Comparison of ENCODE assay signal across 23 cellular contexts in genomic region chr2:112614201-112614840, GRCh38. TPM values are rescaled to one million over a fixed set of nuclear protein-coding genes. Genes with fewer than 3 reads are reported as not detected.
DNase-seq lines count a peak whose midpoint lies in the region; ATAC-seq and TF ChIP-seq lines count a peak whose summit lies in the region.
"Had no signal": no experiment of that assay in that cellular context is flagged by ENCODE, and none has a peak within 500 bp of the region (broad histone marks: within the 10 kb centered on the region; RNA-seq: fewer than 3 reads in every experiment).

No MANE protein-coding gene starts in this region.

- H3K36me3 Mint-ChIP-seq in endodermal cell (ENCODE audit: low read depth) (no peaks in the 10 kb centered on the region), neural progenitor cell (peaks cover 2% of the 10 kb centered on the region)
- H3K36me3 Mint-ChIP-seq in T-helper 2 cell treated with Interferon-gamma antibody and Interleukin-4, amounts not matched to agents 5 μg/mL and 100 μg/mL, for 36 hours (ENCODE audit: low read depth): no peaks in the 10 kb centered on the region
- H3K36me3 Mint-ChIP-seq: activated naive CD4-positive, alpha-beta T cell treated with anti-CD3 and anti-CD28 coated beads, Interleukin-2, amount 10 ng/mL, durations not matched to agents 7 days and 5 days; naive B cell had no signal

- peak overlapping the region; percentile 40 for H3K4me3 ChIP-seq in endodermal cell (ENCODE audit: low read length)
- no peak overlapping the region for H3K4me3 ChIP-seq in neural progenitor cell
- H3K4me3 ChIP-seq: gastroesophageal sphincter, lower lobe of right lung, skin epidermis had no signal

- no peaks in the 10 kb centered on the region for H3K9me3 ChIP-seq in endodermal cell (ENCODE audit: control insufficient read depth, low read length)
- H3K9me3 ChIP-seq in neural progenitor cell (ENCODE audit: low read depth): peaks cover 3% of the 10 kb centered on the region
- H3K9me3 ChIP-seq: gastroesophageal sphincter, lower lobe of right lung had no signal

- no peak for ATAC-seq in HG02885 (IDR thresholded peaks at IDR 0.05; ENCODE audit: poor library complexity, unreplicated experiment)
- ATAC-seq in HG03460 (IDR thresholded peaks at IDR 0.05; ENCODE audit: unreplicated experiment): no peak
- ATAC-seq: CD8-positive, alpha-beta T cell; gastroesophageal sphincter; lower lobe of right lung; Right ventricle myocardium inferior had no signal

- H3K4me3 Mint-ChIP-seq in endodermal cell (peak overlapping the region; percentile 34), neural progenitor cell (no peak overlapping the region)
- no peak overlapping the region for H3K4me3 Mint-ChIP-seq in T-helper 2 cell treated with Interferon-gamma antibody and Interleukin-4, amounts not matched to agents 5 μg/mL and 100 μg/mL, for 36 hours
- H3K4me3 Mint-ChIP-seq: activated naive CD4-positive, alpha-beta T cell treated with anti-CD3 and anti-CD28 coated beads, Interleukin-2, amount 10 ng/mL, durations not matched to agents 7 days and 5 days; activated T-cell treated with anti-CD3 and anti-CD28 coated beads, Interleukin-2, amount 50 U/mL, for 24 hours; CD8-positive, alpha-beta T cell; naive B cell had no signal

- H4K20me1 ChIP-seq in neural progenitor cell (ENCODE audit: low read depth): no peaks in the 10 kb centered on the region

- H3K27ac Mint-ChIP-seq in endodermal cell (peak overlapping the region; percentile 56), neural progenitor cell (no peak overlapping the region)
- H3K27ac Mint-ChIP-seq in T-helper 2 cell treated with Interferon-gamma antibody and Interleukin-4, amounts not matched to agents 5 μg/mL and 100 μg/mL, for 36 hours: no peak overlapping the region
- H3K27ac Mint-ChIP-seq: activated naive CD4-positive, alpha-beta T cell treated with anti-CD3 and anti-CD28 coated beads, Interleukin-2, amount 10 ng/mL, durations not matched to agents 7 days and 5 days; activated T-cell treated with anti-CD3 and anti-CD28 coated beads, Interleukin-2, amount 50 U/mL, for 24 hours; CD8-positive, alpha-beta T cell; naive B cell had no signal

- no peaks in the 10 kb centered on the region for H3K79me2 ChIP-seq in neural progenitor cell (ENCODE audit: low read depth)

- no peaks in the 10 kb centered on the region for H3K36me3 ChIP-seq in endodermal cell (ENCODE audit: control insufficient read depth, insufficient read depth, low read length)
- no peaks in the 10 kb centered on the region for H3K36me3 ChIP-seq in neural progenitor cell
- H3K36me3 ChIP-seq: gastroesophageal sphincter, lower lobe of right lung had no signal

- peaks cover 12% of the 10 kb centered on the region for H3K27me3 Mint-ChIP-seq in endodermal cell (ENCODE audit: insufficient read depth)
- peaks cover 5% of the 10 kb centered on the region for H3K27me3 Mint-ChIP-seq in neural progenitor cell (ENCODE audit: insufficient read depth, low read depth)
- H3K27me3 Mint-ChIP-seq in T-helper 2 cell treated with Interferon-gamma antibody and Interleukin-4, amounts not matched to agents 5 μg/mL and 100 μg/mL, for 36 hours (ENCODE audit: low read depth): peaks cover 33% of the 10 kb centered on the region
- H3K27me3 Mint-ChIP-seq: activated T-cell treated with anti-CD3 and anti-CD28 coated beads, Interleukin-2, amount 50 U/mL, for 24 hours had no signal

- H3K27ac ChIP-seq in endodermal cell (ENCODE audit: low read depth, low read length) (no peak overlapping the region), neural progenitor cell (no peak overlapping the region)
- H3K27ac ChIP-seq: epithelial cell of prostate, gastroesophageal sphincter, lower lobe of right lung, skin epidermis had no signal

- TF ChIP-seq CTCF in endodermal cell (conservative IDR thresholded peaks at IDR 0.05) (no peak), neural progenitor cell (IDR thresholded peaks at IDR 0.05) (no peak)

- peak; percentile 39 for DNase-seq in HT-29 (ENCODE audit: low spot score)
- DNase-seq in NCI-H510A (lab: John Stamatoyannopoulos, UW): peak; percentile 78
- DNase-seq in endodermal cell: peak; percentile 86
- DNase-seq in neural progenitor cell (ENCODE audit: low spot score): peak; percentile 58
- no peak for DNase-seq in T-helper 2 cell treated with Interferon-gamma antibody and Interleukin-4, amounts not matched to agents 5 μg/mL and 100 μg/mL, for 36 hours (ENCODE audit: low spot score)
- DNase-seq in NCI-H2081 (lab: John Stamatoyannopoulos, UW): no peak
- DNase-seq: activated CD4-positive, alpha-beta T cell treated with anti-CD3 and anti-CD28 coated beads, Interleukin-2, amount 50 U/mL, for 48 hours; activated naive CD4-positive, alpha-beta T cell treated with anti-CD3 and anti-CD28 coated beads, Interleukin-2, amount 10 ng/mL, durations not matched to agents 7 days and 5 days; activated T-cell treated with anti-CD3 and anti-CD28 coated beads, Interleukin-2, amount 50 U/mL, for 24 hours; CD8-positive, alpha-beta T cell; cortex of kidney; lower lobe of right lung; naive B cell; NCI-H1048; NCI-H2107; stimulated activated CD8-positive, alpha-beta memory T cell treated with anti-CD3 and anti-CD28 coated beads, Interleukin-4, amount 100 ng/mL, for 48 hours; substantia nigra had no signal

- no peak overlapping the region for H3K9ac ChIP-seq in endodermal cell (ENCODE audit: extremely low read depth, low read length, poor library complexity, severe bottlenecking)
- H3K9ac ChIP-seq in neural progenitor cell: no peak overlapping the region

- H3K4me1 ChIP-seq in endodermal cell (ENCODE audit: control insufficient read depth, insufficient read depth, low read length) (peaks cover 5% of the 10 kb centered on the region), neural progenitor cell (peaks cover 7% of the 10 kb centered on the region)
- H3K4me1 ChIP-seq: gastroesophageal sphincter, lower lobe of right lung had no signal

- peaks cover 19% of the 10 kb centered on the region for H3K4me1 Mint-ChIP-seq in endodermal cell
- H3K4me1 Mint-ChIP-seq in neural progenitor cell: peaks cover 7% of the 10 kb centered on the region
- no peaks in the 10 kb centered on the region for H3K4me1 Mint-ChIP-seq in T-helper 2 cell treated with Interferon-gamma antibody and Interleukin-4, amounts not matched to agents 5 μg/mL and 100 μg/mL, for 36 hours (ENCODE audit: low read depth)
- H3K4me1 Mint-ChIP-seq: activated naive CD4-positive, alpha-beta T cell treated with anti-CD3 and anti-CD28 coated beads, Interleukin-2, amount 10 ng/mL, durations not matched to agents 7 days and 5 days; naive B cell had no signal

- no peaks in the 10 kb centered on the region for H3F3A ChIP-seq in neural progenitor cell (ENCODE audit: low read depth)

- H2AFZ ChIP-seq in neural progenitor cell (replicated peaks): peak overlapping the region; percentile 94

- peaks cover 9% of the 10 kb centered on the region for H3K9me3 Mint-ChIP-seq in endodermal cell
- peaks cover 9% of the 10 kb centered on the region for H3K9me3 Mint-ChIP-seq in neural progenitor cell
- H3K9me3 Mint-ChIP-seq in T-helper 2 cell treated with Interferon-gamma antibody and Interleukin-4, amounts not matched to agents 5 μg/mL and 100 μg/mL, for 36 hours: no peaks in the 10 kb centered on the region
- H3K9me3 Mint-ChIP-seq: activated T-cell treated with anti-CD3 and anti-CD28 coated beads, Interleukin-2, amount 50 U/mL, for 24 hours; CD8-positive, alpha-beta T cell had no signal

- H3K4me2 ChIP-seq in neural progenitor cell: peak overlapping the region; percentile 52

- H3K27me3 ChIP-seq in endodermal cell (ENCODE audit: control insufficient read depth, insufficient read depth, low read length, poor library complexity, severe bottlenecking): no peaks in the 10 kb centered on the region
- no peaks in the 10 kb centered on the region for H3K27me3 ChIP-seq in neural progenitor cell
- H3K27me3 ChIP-seq: gastroesophageal sphincter had no signal

- 44 to 78% methylated on average over 4 to 13 of the region's 13 CpGs for WGBS in endodermal cell (ENCODE audit: insufficient coverage in 1 of 2, insufficient read length in 1 of 2), 2 experiments

RNA-seq across cellular contexts. Expression of gene CHCHD5, which starts 29.9 kb away (rescaled TPM):
- total RNA-seq in HT-29 (2014; rRNA removed; shearing (Covaris generic)): 24.7 and 36.1 TPM in 2 replicates
- 10 to 100 TPM; 39.1 to 48.2 TPM for total RNA-seq in endodermal cell
- 48.5 TPM for polyA plus RNA-seq in endodermal cell (2013, experiment 1 of 2)
- 44.5 TPM for polyA plus RNA-seq in endodermal cell (2013, experiment 2 of 2)
- 12.9 and 17.5 TPM in 2 replicates for total RNA-seq in neural progenitor cell (ENCODE audit: low replicate concordance)

RNA-seq across cellular contexts. Expression of gene SLC20A1, which starts 31.4 kb away (rescaled TPM):
- total RNA-seq in HT-29 (2014; rRNA removed; shearing (Covaris generic)): 30.3 and 32.7 TPM in 2 replicates
- total RNA-seq in endodermal cell: 10 to 100 TPM; 67.3 to 86.7 TPM
- polyA plus RNA-seq in endodermal cell (2013, experiment 1 of 2): 56.1 TPM
- 47.7 TPM for polyA plus RNA-seq in endodermal cell (2013, experiment 2 of 2)
- total RNA-seq in neural progenitor cell (ENCODE audit: low replicate concordance): 46.1 and 61.1 TPM in 2 replicates

Comparison
In these comparisons a context has a peak if more than half of its experiments do, and no peak if none do; other contexts are left out.
1. DNase-seq: peak in HT-29 (single experiment), NCI-H510A (single experiment), endodermal cell (single experiment) and neural progenitor cell (single experiment); none in T-helper 2 cell treated with Interferon-gamma antibody and Interleukin-4, amounts not matched to agents 5 μg/mL and 100 μg/mL, for 36 hours (single experiment) and NCI-H2081 (0 of 2).